Comparison of ENCODE assay signal across 8 cellular contexts in genomic region chr9:91192785-91193657, GRCh38.
DNase-seq lines count a peak whose midpoint lies in the region; ATAC-seq and TF ChIP-seq lines count a peak whose summit lies in the region.

No MANE protein-coding gene starts in this region.

- H3K27ac ChIP-seq in ascending aorta (peak overlapping the region; percentile 98 to 99), right cardiac atrium (ENCODE audit: low read length) (peak overlapping the region; percentile 98)

- intact Hi-C loops in ascending aorta (cut with DNase I) (loop anchor here (1.0 to 5.0 kb wide), 10 partner anchors 16 to 289 kb away; partner anchors contain the start of gene AUH), right cardiac atrium (cut with DNase I) (loop anchor here in 3 of 4 donors (2.0 to 10.0 kb wide), 4 partner anchors 52 to 232 kb away; partner anchors contain the start of gene NFIL3 (in 2 of the 3))

- under 1% methylated on average over 42 of the region's 42 CpGs for WGBS in right cardiac atrium

- H3K27me3 ChIP-seq in ascending aorta (no peaks in the 10 kb centered on the region), right cardiac atrium (ENCODE audit: control insufficient read depth, insufficient read depth) (no peaks in the 10 kb centered on the region)

- H3K36me3 ChIP-seq in ascending aorta = no peaks in the 10 kb centered on the region

- DNase-seq in CD1c-positive myeloid dendritic cell (ENCODE audit: extremely low spot score) (peak; percentile 97), KBM-7 (peak; percentile 86), T follicular helper cell (ENCODE audit: low read depth) (peak; percentile 10), ascending aorta (ENCODE audit: low spot score in 2 of 2) (peak; percentile 85 to 97), right cardiac atrium (peak; percentile 89 to 92 (median 89)), pulmonary artery endothelial cell (ENCODE audit: low read depth, low spot score) (peak; percentile 89), ureter (ENCODE audit: low spot score) (peak; percentile 86)

- ATAC-seq in GM21423 (IDR thresholded peaks at IDR 0.05; ENCODE audit: unreplicated experiment) = peak; percentile 19
- peak; percentile 88 to 96 for ATAC-seq in right cardiac atrium

- no peak for TF ChIP-seq CTCF in ascending aorta (IDR thresholded peaks at IDR 0.05)

- in situ Hi-C loops in KBM-7 (cut with MboI; ENCODE audit: low pct_unique_long_range_greater_than_20kb, low sequenced_read_pairs) = no loop called here

- H3K4me1 ChIP-seq in ascending aorta (peaks cover 6 to 32% of the 10 kb centered on the region in 2 donors), right cardiac atrium (ENCODE audit: control insufficient read depth, insufficient read depth, low read length) (peaks cover 8% of the 10 kb centered on the region)

- H3K9me3 ChIP-seq in ascending aorta (no peaks in the 10 kb centered on the region), right cardiac atrium (ENCODE audit: control insufficient read depth, low read length) (no peaks in the 10 kb centered on the region)

- H3K4me3 ChIP-seq in ascending aorta = peak overlapping the region; percentile 44 to 66
- H3K4me3 ChIP-seq in right cardiac atrium (ENCODE audit: low read length) = peak overlapping the region; percentile 22

Comparison
In these comparisons a context has a peak if more than half of its experiments do, and no peak if none do; other contexts are left out.
1. Peak in every context shown above with its lines: DNase-seq, ATAC-seq, H3K4me3 ChIP-seq and H3K27ac ChIP-seq.
2. DNase-seq: peak in every context shown above with its lines; median percentile 97 in CD1c-positive myeloid dendritic cell; 91 in ascending aorta; 89 in right cardiac atrium; 89 in pulmonary artery endothelial cell; 86 in KBM-7; 86 in ureter; 10 in T follicular helper cell.